ENCODE assay signal across 8 cellular contexts in genomic region chr15:45521596-45522167, GRCh38. TPM values are rescaled to one million over a fixed set of nuclear protein-coding genes. Genes with fewer than 3 reads are reported as not detected.
DNase-seq lines count a peak whose midpoint lies in the region; ATAC-seq and TF ChIP-seq lines count a peak whose summit lies in the region.

No MANE protein-coding gene starts in this region.

- POLR2A ChIA-PET in AG04449 (lab: Yijun Ruan, JAX) = no interaction called here

- peak overlapping the region; percentile 67 for H3K4me3 ChIP-seq in AG04449 (ENCODE audit: low read depth, low read length)

- CTCF ChIA-PET in AG04449 (lab: Yijun Ruan, JAX) = interaction anchor here (0.7 to 1.5 kb wide), 6 partner anchors 9 to 92 kb away, joined by 3 to 6 read pairs (median 4); no protein-coding TSS in a partner anchor

- DNase-seq in AG04449 (ENCODE audit: low read depth, low spot score) (no peak), M059J (ENCODE audit: low read depth) (peak; percentile 19), astrocyte of the hippocampus (ENCODE audit: low read depth, low spot score) (peak; percentile 35), kidney tubule cell (ENCODE audit: low spot score) (peak; percentile 29), substantia nigra (lab: John Stamatoyannopoulos, UW) (peak in 1 of 49 donors; percentile 39), COLO668 (lab: John Stamatoyannopoulos, UW; ENCODE audit: unreplicated experiment) (no peak)

- ATAC-seq in GM18909 (IDR thresholded peaks at IDR 0.05; ENCODE audit: poor library complexity, unreplicated experiment) (peak; percentile 31), HG03457 (IDR thresholded peaks at IDR 0.05; ENCODE audit: unreplicated experiment) (no peak)

- TF ChIP-seq CTCF in AG04449 (IDR thresholded peaks at IDR 0.05; ENCODE audit: insufficient read depth, low read length, missing control alignments) = no peak

- H3K27ac ChIP-seq in substantia nigra (ENCODE audit: low read depth, low read length, poor library complexity, severe bottlenecking) = peak overlapping the region; percentile 90

RNA-seq across cellular contexts. Expression of gene SLC30A4, which starts 0.9 kb away (rescaled TPM):
- 3.3 and 5.0 TPM in 2 replicates for total RNA-seq in M059J (2014; rRNA removed; shearing (Covaris generic))

Comparison
In these comparisons a context has a peak if more than half of its experiments do, and no peak if none do; other contexts are left out.
1. DNase-seq: peak in M059J (single experiment), astrocyte of the hippocampus (single experiment) and kidney tubule cell (single experiment); none in AG04449 (single experiment) and COLO668 (single experiment).